ENCODE assay signal across 26 cellular contexts in the genomic region with DNA sequence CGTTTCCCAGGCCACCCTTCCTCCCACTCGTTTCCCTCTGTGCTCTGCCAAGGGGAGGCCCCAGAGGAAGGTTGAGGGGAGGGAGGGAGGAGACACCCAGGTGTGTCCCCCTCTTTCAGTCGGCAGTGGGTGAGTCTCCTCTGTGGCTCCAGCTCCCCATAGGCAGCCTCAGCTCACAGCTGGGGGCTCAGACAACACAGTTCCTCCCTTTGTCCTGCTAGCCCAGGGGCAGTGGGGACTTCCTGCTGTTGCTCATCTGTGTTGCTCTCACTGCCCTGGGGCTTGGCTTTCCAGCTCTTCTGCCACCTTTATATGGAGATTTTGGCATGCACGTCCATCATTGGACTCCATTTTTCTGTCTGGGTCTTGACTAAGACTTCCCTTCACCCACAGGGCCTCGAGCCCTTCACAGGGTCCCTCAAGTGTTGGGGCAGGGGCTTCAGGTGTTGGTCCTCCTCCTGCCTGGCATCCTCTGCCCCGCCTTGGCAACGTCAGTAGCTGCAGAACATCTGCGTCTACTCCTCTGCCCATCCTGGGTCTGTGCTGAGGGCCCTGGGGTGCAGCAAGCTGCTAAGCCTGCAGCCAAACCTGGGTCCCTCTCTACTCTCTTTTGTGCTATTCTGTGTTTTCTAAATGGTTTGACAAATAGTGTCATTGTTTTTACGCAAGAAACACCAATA.
DNase-seq lines count a peak whose midpoint lies in the region; ATAC-seq, FAIRE-seq and TF ChIP-seq lines count a peak whose summit lies in the region.
"Had no signal": no experiment of that assay in that cellular context is flagged by ENCODE, and none has a peak within 500 bp of the region (broad histone marks: within the 10 kb centered on the region; RNA-seq: fewer than 3 reads in every experiment).

No MANE protein-coding gene starts in this region.

- in situ Hi-C loops in SK-MEL-5 (cut with HindIII; ENCODE audit: low pct_unique_long_range_greater_than_20kb, low sequenced_read_pairs) = no loop called here

- 73 to 75% methylated on average over 9 of the region's 9 CpGs for WGBS in sigmoid colon, 2 donors
- WGBS in psoas muscle, 3 donors = 65 to 74% (median 74%) methylated on average over 9 of the region's 9 CpGs

- no peak for TF ChIP-seq POLR2A in sigmoid colon (IDR thresholded peaks at IDR 0.05)
- no peak for TF ChIP-seq POLR2A in erythroblast (IDR thresholded peaks at IDR 0.05; ENCODE audit: low read length)

- no peak overlapping the region for H3K27ac ChIP-seq in sigmoid colon
- H3K27ac ChIP-seq in psoas muscle = no peak overlapping the region
- H3K27ac ChIP-seq: adrenal gland, HL-60, KMS-11, transverse colon had no signal

- FAIRE-seq in HTR-8/SVneo (lab: Jason Lieb, UNC) = peak; percentile 77
- FAIRE-seq: D721Med, H54, keratinocyte had no signal

- DNase-seq in NCI-H2081 (lab: John Stamatoyannopoulos, UW) (peak; percentile 46 to 73), NCI-H2081 treated with DMSO at 0.1 percent for 48 hours (lab: John Stamatoyannopoulos, UW) (no peak), HTR-8/SVneo (ENCODE audit: insufficient read length, low spot score) (no peak), SK-MEL-5 (ENCODE audit: low read depth, low spot score) (peak; percentile 9), sigmoid colon (peak; percentile 37), erythroblast (lab: John Stamatoyannopoulos, UW) (no peak), MV-4-11 (lab: John Stamatoyannopoulos, UW) (no peak), psoas muscle (no peak)
- DNase-seq: activated CD8-positive, alpha-beta memory T cell treated with anti-CD3 and anti-CD28 coated beads, Interleukin-2, amount 10 ng/mL, durations not matched to agents 7 days and 5 days; activated naive CD4-positive, alpha-beta T cell treated with Interleukin-2 at 50 U/mL for 16 hours; activated T-cell treated with anti-CD3 and anti-CD28 coated beads, Interleukin-2, amount 50 U/mL, for 48 hours; adrenal gland; CD4-positive, CD25-positive, alpha-beta regulatory T cell; effector memory CD8-positive, alpha-beta T cell; left ventricle myocardium superior; NCI-H1436 treated with DMSO at 0.1 percent for 48 hours; NCI-H446 treated with DMSO at 0.1 percent for 48 hours; nucleus accumbens; RPMI8226; stimulated activated CD4-positive, alpha-beta T cell treated with anti-CD3 and anti-CD28 coated beads, Interleukin-4, amount 100 ng/mL, for 4 hours; transverse colon had no signal

- intact Hi-C loops in sigmoid colon (cut with DNase I) = no loop called here
- intact Hi-C loops in psoas muscle (cut with DNase I) = no loop called here

- no peak overlapping the region for H3K4me3 ChIP-seq in sigmoid colon
- H3K4me3 ChIP-seq in psoas muscle = no peak overlapping the region
- H3K4me3 ChIP-seq: adrenal gland, transverse colon had no signal

- no peaks in the 10 kb centered on the region for H3K4me1 ChIP-seq in sigmoid colon
- no peaks in the 10 kb centered on the region for H3K4me1 ChIP-seq in psoas muscle
- H3K4me1 ChIP-seq: adrenal gland had no signal

- ATAC-seq in psoas muscle = no peak
- ATAC-seq: activated CD8-positive, alpha-beta memory T cell treated with anti-CD3 and anti-CD28 coated beads, Interleukin-2, amount 10 ng/mL, durations not matched to agents 7 days and 5 days; effector memory CD8-positive, alpha-beta T cell; left ventricle myocardium superior had no signal

- H3K36me3 ChIP-seq in sigmoid colon (no peaks in the 10 kb centered on the region), psoas muscle (ENCODE audit: insufficient read depth in 1 of 2, low read depth in 1 of 2) (no peaks in the 10 kb centered on the region)
- H3K36me3 ChIP-seq: adrenal gland, transverse colon had no signal

- H3K9me3 ChIP-seq in sigmoid colon (no peaks in the 10 kb centered on the region), psoas muscle (no peaks in the 10 kb centered on the region)
- H3K9me3 ChIP-seq: adrenal gland, transverse colon had no signal

- TF ChIP-seq EP300 in sigmoid colon (IDR thresholded peaks at IDR 0.05) = no peak

- TF ChIP-seq CTCF in sigmoid colon (IDR thresholded peaks at IDR 0.05) = no peak
- no peak for TF ChIP-seq CTCF in psoas muscle (IDR thresholded peaks at IDR 0.05)

- H3K27me3 ChIP-seq in sigmoid colon = no peaks in the 10 kb centered on the region
- peaks cover 0 to 2% (median 0%) of the 10 kb centered on the region in 3 donors for H3K27me3 ChIP-seq in psoas muscle (ENCODE audit: insufficient read depth in 3 of 3, low read length in 2 of 3)
- H3K27me3 ChIP-seq: adrenal gland, transverse colon had no signal

Comparison
In these comparisons a context has a peak if more than half of its experiments do, and no peak if none do; other contexts are left out.
1. DNase-seq: peak in NCI-H2081 (2 of 2), SK-MEL-5 (single experiment) and sigmoid colon (single experiment); none in NCI-H2081 treated with DMSO at 0.1 percent for 48 hours (single experiment), HTR-8/SVneo (single experiment), erythroblast (0 of 2), MV-4-11 (single experiment) and psoas muscle (0 of 2).